In the genomic region with DNA sequence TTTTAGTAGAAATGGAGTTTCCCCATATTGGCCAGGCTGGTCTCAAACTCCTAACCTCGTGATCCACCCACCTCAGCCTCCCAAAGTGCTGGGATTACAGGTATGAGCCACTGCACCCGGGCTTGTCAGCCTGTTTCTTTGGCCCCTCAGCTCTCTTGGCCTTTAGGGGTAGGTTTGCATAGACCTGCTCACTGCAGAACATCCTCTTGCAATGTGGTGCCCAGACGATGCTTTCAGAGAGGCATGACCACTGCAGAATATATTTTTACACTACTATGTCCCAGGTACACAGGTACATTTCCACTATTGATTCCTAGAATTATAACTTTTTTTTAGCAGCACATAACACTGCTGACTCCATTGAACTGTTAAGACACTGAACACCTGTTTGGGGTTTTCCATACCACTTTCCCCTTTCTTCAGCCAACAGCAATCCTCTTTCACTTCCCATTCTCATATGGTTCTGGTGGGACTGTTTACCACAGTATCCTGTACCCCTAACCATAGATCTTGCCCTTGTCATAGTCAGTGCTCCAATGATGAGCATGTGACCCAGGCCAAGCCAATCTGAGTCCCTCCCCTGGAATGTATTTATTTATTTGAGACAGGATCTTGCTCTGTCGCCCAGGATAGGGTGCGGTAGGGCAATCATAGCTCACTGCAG, we compare ENCODE assay signal across 9 cellular contexts. TPM values are rescaled to one million over a fixed set of nuclear protein-coding genes. Genes with fewer than 3 reads are reported as not detected.
A peak's percentile ranks its signal among the peaks of the same experiment; 100 is the strongest.
DNase-seq lines count a peak whose midpoint lies in the region; ATAC-seq and TF ChIP-seq lines count a peak whose summit lies in the region.
"Had no signal": no experiment of that assay in that cellular context is flagged by ENCODE, and none has a peak within 500 bp of the region (broad histone marks: within the 10 kb centered on the region; RNA-seq: fewer than 3 reads in every experiment).

No MANE protein-coding gene starts in this region.

- H3K4me3 Mint-ChIP-seq in nephron progenitor cell, result no peak overlapping the region
- no peak overlapping the region for H3K4me3 Mint-ChIP-seq in activated naive CD4-positive, alpha-beta T cell treated with anti-CD3 and anti-CD28 coated beads for 36 hours
- H3K4me3 Mint-ChIP-seq: activated CD4-positive, alpha-beta T cell treated with anti-CD3 and anti-CD28 coated beads, Interleukin-2, amount 10 ng/mL, durations not matched to agents 7 days and 5 days had no signal

- peak overlapping the region; percentile 61 for H3K27ac Mint-ChIP-seq in nephron progenitor cell
- no peak overlapping the region for H3K27ac Mint-ChIP-seq in activated naive CD4-positive, alpha-beta T cell treated with anti-CD3 and anti-CD28 coated beads for 36 hours
- H3K27ac Mint-ChIP-seq: activated CD4-positive, alpha-beta T cell treated with anti-CD3 and anti-CD28 coated beads, Interleukin-2, amount 10 ng/mL, durations not matched to agents 7 days and 5 days had no signal

- no peak for DNase-seq in nephron progenitor cell
- DNase-seq in HPDE6-E6E7 (ENCODE audit: extremely low spot score), result no peak
- no peak for DNase-seq in T-helper 2 cell
- no peak for DNase-seq in activated naive CD4-positive, alpha-beta T cell treated with anti-CD3 and anti-CD28 coated beads for 36 hours
- DNase-seq: activated CD4-positive, alpha-beta T cell treated with anti-CD3 and anti-CD28 coated beads, Interleukin-2, amount 10 ng/mL, durations not matched to agents 7 days and 5 days; upper lobe of left lung had no signal

- peaks cover 4% of the 10 kb centered on the region for H3K36me3 Mint-ChIP-seq in nephron progenitor cell (ENCODE audit: low read depth)
- peaks cover 8% of the 10 kb centered on the region for H3K36me3 Mint-ChIP-seq in activated naive CD4-positive, alpha-beta T cell treated with anti-CD3 and anti-CD28 coated beads for 36 hours (ENCODE audit: low read depth)

- CTCF ChIA-PET in activated naive CD4-positive, alpha-beta T cell treated with anti-CD3 and anti-CD28 coated beads for 36 hours (lab: Charles Lee), result interaction anchor here (0.8 kb wide), 1 partner anchor 85 kb away, joined by 3 read pairs; no protein-coding TSS in a partner anchor

- no peaks in the 10 kb centered on the region for H3K9me3 Mint-ChIP-seq in nephron progenitor cell
- H3K9me3 Mint-ChIP-seq in activated naive CD4-positive, alpha-beta T cell treated with anti-CD3 and anti-CD28 coated beads for 36 hours, result no peaks in the 10 kb centered on the region
- H3K9me3 Mint-ChIP-seq: activated CD4-positive, alpha-beta T cell treated with anti-CD3 and anti-CD28 coated beads, Interleukin-2, amount 10 ng/mL, durations not matched to agents 7 days and 5 days had no signal

- peaks cover 31% of the 10 kb centered on the region for H3K4me1 Mint-ChIP-seq in nephron progenitor cell
- H3K4me1 Mint-ChIP-seq in activated naive CD4-positive, alpha-beta T cell treated with anti-CD3 and anti-CD28 coated beads for 36 hours (ENCODE audit: low read depth), result peaks cover 2% of the 10 kb centered on the region

- TF ChIP-seq CTCF in nephron progenitor cell (IDR thresholded peaks at IDR 0.05), result no peak

- ATAC-seq in GM18907 (IDR thresholded peaks at IDR 0.05; ENCODE audit: unreplicated experiment) (peak; percentile 68), HG02610 (IDR thresholded peaks at IDR 0.05; ENCODE audit: unreplicated experiment) (peak; percentile 79), HG03521 (IDR thresholded peaks at IDR 0.05; ENCODE audit: unreplicated experiment) (peak; percentile 44)

- no peaks in the 10 kb centered on the region for H3K27me3 Mint-ChIP-seq in nephron progenitor cell (ENCODE audit: low read depth, poor library complexity)
- H3K27me3 Mint-ChIP-seq in activated naive CD4-positive, alpha-beta T cell treated with anti-CD3 and anti-CD28 coated beads for 36 hours (ENCODE audit: low read depth), result no peaks in the 10 kb centered on the region
- H3K27me3 Mint-ChIP-seq: activated CD4-positive, alpha-beta T cell treated with anti-CD3 and anti-CD28 coated beads, Interleukin-2, amount 10 ng/mL, durations not matched to agents 7 days and 5 days had no signal

- intact Hi-C loops in activated naive CD4-positive, alpha-beta T cell treated with anti-CD3 and anti-CD28 coated beads for 36 hours (cut with micrococcal nuclease), result no loop called here

RNA-seq across cellular contexts. Expression of gene CCDC32, which starts 21.1 kb away (rescaled TPM):
- total RNA-seq in activated naive CD4-positive, alpha-beta T cell treated with anti-CD3 and anti-CD28 coated beads for 36 hours, result 10 to 100 TPM; 25.4 to 25.8 TPM

RNA-seq across cellular contexts. Expression of gene RPUSD2, which starts 25.3 kb away (rescaled TPM):
- total RNA-seq in activated naive CD4-positive, alpha-beta T cell treated with anti-CD3 and anti-CD28 coated beads for 36 hours, result 10 to 100 TPM; 10.9 to 12.6 TPM

RNA-seq across cellular contexts. Expression of gene KNL1, which starts 50.3 kb away (rescaled TPM):
- total RNA-seq in activated naive CD4-positive, alpha-beta T cell treated with anti-CD3 and anti-CD28 coated beads for 36 hours, result 10 to 100 TPM; 31.0 to 32.7 TPM
